In the genomic region with DNA sequence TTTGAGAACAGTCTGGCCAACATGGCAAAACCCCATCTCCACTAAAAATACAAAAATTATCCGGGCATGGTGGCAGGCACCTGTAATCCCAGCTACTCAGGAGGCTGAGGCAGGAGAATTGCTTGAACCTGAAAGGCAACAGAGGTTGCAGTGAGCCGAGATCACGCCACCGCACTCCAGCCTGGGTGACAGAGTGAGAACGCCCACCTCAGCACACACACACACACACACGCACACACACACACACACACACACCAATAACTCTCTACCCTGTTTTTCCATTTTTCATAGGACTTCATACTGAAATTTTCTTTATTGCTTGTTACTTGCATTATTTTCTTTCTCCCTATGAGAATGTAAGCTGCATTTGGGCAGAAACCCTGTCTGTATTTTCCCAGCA, we compare ENCODE assay signal across 10 cellular contexts. TPM values are rescaled to one million over a fixed set of nuclear protein-coding genes. Genes with fewer than 3 reads are reported as not detected.
DNase-seq lines count a peak whose midpoint lies in the region; ATAC-seq and TF ChIP-seq lines count a peak whose summit lies in the region.
"Not testable (repeated sequence)": the region's sequence is repeated elsewhere in the genome, so short reads cannot be mapped to it uniquely, and the experiment has no call there.
"Had no signal": no experiment of that assay in that cellular context is flagged by ENCODE, and none has a peak within 500 bp of the region (broad histone marks: within the 10 kb centered on the region; RNA-seq: fewer than 3 reads in every experiment).

No MANE protein-coding gene starts in this region.

- H3K4me3 Mint-ChIP-seq in endothelial cell (ENCODE audit: unreplicated experiment); mesothelial cell of epicardium; nephron; stimulated activated effector memory CD8-positive, alpha-beta T cell treated with anti-CD3 and anti-CD28 coated beads, Interleukin-12 subunit alpha, Interleukin-12 subunit beta, amount 100 ng/mL, for 72 hours; type B pancreatic cell: not testable (repeated sequence)

- POLR2A ChIA-PET in HEK293 (lab: Yijun Ruan, JAX) = not testable (repeated sequence)

- CTCF ChIA-PET in HEK293 (lab: Yijun Ruan, JAX) = interaction anchor here (0.6 to 2.4 kb wide), 6 partner anchors 11 to 205 kb away, joined by 3 to 8 read pairs (median 6); no protein-coding TSS in a partner anchor

- H3K27me3 Mint-ChIP-seq in endothelial cell (ENCODE audit: unreplicated experiment); mesothelial cell of epicardium (ENCODE audit: low read depth); nephron (ENCODE audit: low read depth); type B pancreatic cell: not testable (repeated sequence)

- H3K9me3 ChIP-seq in HEK293 (ENCODE audit: control insufficient read depth, insufficient read depth, low read depth, low read length) = not testable (repeated sequence)

- H3K27ac Mint-ChIP-seq in endothelial cell (ENCODE audit: unreplicated experiment) = peak overlapping the region; percentile 65
- peak overlapping the region; percentile 43 for H3K27ac Mint-ChIP-seq in mesothelial cell of epicardium
- H3K27ac Mint-ChIP-seq in nephron = peak overlapping the region; percentile 10 to 82 (median 27)
- peak overlapping the region; percentile 53 for H3K27ac Mint-ChIP-seq in stimulated activated effector memory CD8-positive, alpha-beta T cell treated with anti-CD3 and anti-CD28 coated beads, Interleukin-12 subunit alpha, Interleukin-12 subunit beta, amount 100 ng/mL, for 72 hours
- H3K27ac Mint-ChIP-seq in type B pancreatic cell = peak overlapping the region; percentile 65

- H3K4me1 Mint-ChIP-seq in endothelial cell (ENCODE audit: unreplicated experiment) = peaks cover 42% of the 10 kb centered on the region
- peaks cover 57% of the 10 kb centered on the region for H3K4me1 Mint-ChIP-seq in mesothelial cell of epicardium
- peaks cover 54% of the 10 kb centered on the region for H3K4me1 Mint-ChIP-seq in nephron
- not testable (repeated sequence) for H3K4me1 Mint-ChIP-seq in stimulated activated effector memory CD8-positive, alpha-beta T cell treated with anti-CD3 and anti-CD28 coated beads, Interleukin-12 subunit alpha, Interleukin-12 subunit beta, amount 100 ng/mL, for 72 hours
- H3K4me1 Mint-ChIP-seq in type B pancreatic cell (ENCODE audit: unreplicated experiment) = peaks cover 43% of the 10 kb centered on the region

- not testable (repeated sequence) for TF ChIP-seq CTCF in HEK293 (tag by site-specific recombination; IDR thresholded peaks at IDR 0.05); endothelial cell (IDR thresholded peaks at IDR 0.05; ENCODE audit: unreplicated experiment); mesothelial cell of epicardium (IDR thresholded peaks at IDR 0.05; ENCODE audit: unreplicated experiment); nephron (IDR thresholded peaks at IDR 0.05; ENCODE audit: unreplicated experiment in 3 of 3); type B pancreatic cell (conservative IDR thresholded peaks at IDR 0.05)

- H3K36me3 ChIP-seq in HEK293 (ENCODE audit: control insufficient read depth in 2 of 2, insufficient read depth in 1 of 2, low read length in 2 of 2) = not testable (repeated sequence)

- not testable (repeated sequence) for H3K4me3 ChIP-seq in HEK293 (ENCODE audit: low read depth, low read length)

- not testable (repeated sequence) for DNase-seq in endothelial cell (ENCODE audit: low spot score); mesothelial cell of epicardium (ENCODE audit: low spot score in 2 of 2, unreplicated experiment in 2 of 2); stimulated activated effector memory CD8-positive, alpha-beta T cell treated with anti-CD3 and anti-CD28 coated beads, Interleukin-12 subunit alpha, Interleukin-12 subunit beta, amount 100 ng/mL, for 72 hours (ENCODE audit: low spot score in 2 of 2); type B pancreatic cell (ENCODE audit: extremely low spot score, unreplicated experiment)

- H3K9me3 Mint-ChIP-seq in endothelial cell (ENCODE audit: unreplicated experiment); mesothelial cell of epicardium; nephron; stimulated activated effector memory CD8-positive, alpha-beta T cell treated with anti-CD3 and anti-CD28 coated beads, Interleukin-12 subunit alpha, Interleukin-12 subunit beta, amount 100 ng/mL, for 72 hours; type B pancreatic cell: not testable (repeated sequence)

- ATAC-seq in stimulated activated effector memory CD8-positive, alpha-beta T cell treated with anti-CD3 and anti-CD28 coated beads, Interleukin-12 subunit alpha, Interleukin-12 subunit beta, amount 100 ng/mL, for 72 hours = not testable (repeated sequence)

- not testable (repeated sequence) for H3K4me1 ChIP-seq in HEK293 (ENCODE audit: control insufficient read depth, insufficient read depth, low read length)

- H3K27ac ChIP-seq in HEK293 (ENCODE audit: extremely low read depth, low read depth, low read length) = not testable (repeated sequence)

- not testable (repeated sequence) for H3K36me3 Mint-ChIP-seq in endothelial cell (ENCODE audit: low read depth, unreplicated experiment); mesothelial cell of epicardium; nephron (ENCODE audit: low read depth); stimulated activated effector memory CD8-positive, alpha-beta T cell treated with anti-CD3 and anti-CD28 coated beads, Interleukin-12 subunit alpha, Interleukin-12 subunit beta, amount 100 ng/mL, for 72 hours; type B pancreatic cell

TF ChIP-seq in HEK293, 187 proteins besides CTCF, POLR2A, EP300 and RAD21:
- TF ChIP-seq, protein P1, sequence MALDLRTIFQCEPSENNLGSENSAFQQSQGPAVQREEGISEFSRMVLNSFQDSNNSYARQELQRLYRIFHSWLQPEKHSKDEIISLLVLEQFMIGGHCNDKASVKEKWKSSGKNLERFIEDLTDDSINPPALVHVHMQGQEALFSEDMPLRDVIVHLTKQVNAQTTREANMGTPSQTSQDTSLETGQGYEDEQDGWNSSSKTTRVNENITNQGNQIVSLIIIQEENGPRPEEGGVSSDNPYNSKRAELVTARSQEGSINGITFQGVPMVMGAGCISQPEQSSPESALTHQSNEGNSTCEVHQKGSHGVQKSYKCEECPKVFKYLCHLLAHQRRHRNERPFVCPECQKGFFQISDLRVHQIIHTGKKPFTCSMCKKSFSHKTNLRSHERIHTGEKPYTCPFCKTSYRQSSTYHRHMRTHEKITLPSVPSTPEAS (tag by site-specific recombination; IDR thresholded peaks at IDR 0.05) = peak; percentile 43; the same call in 1 of the 2 replicates
- peak; percentile 66 for TF ChIP-seq ZFHX2 (tag by site-specific recombination; conservative IDR thresholded peaks at IDR 0.05)
TF ChIP-seq in HEK293: peak in this region for 2; not testable (repeated sequence) for 185.

RNA-seq across cellular contexts. Expression of a gene that starts 39.6 kb away (rescaled TPM):
- total RNA-seq in endothelial cell (ENCODE audit: unreplicated experiment) (0.10 TPM), mesothelial cell of epicardium (0.14 to 0.31 TPM (median 0.18 TPM) in 3 replicates), type B pancreatic cell (ENCODE audit: low replicate concordance) (1.5 and 2.4 TPM in 2 replicates)

RNA-seq across cellular contexts. Expression of a gene that starts 55.0 kb away (rescaled TPM):
- total RNA-seq in endothelial cell (ENCODE audit: unreplicated experiment) (16.1 TPM), mesothelial cell of epicardium (38.6 to 40.3 TPM (median 39.5 TPM) in 3 replicates), type B pancreatic cell (ENCODE audit: low replicate concordance) (23.9 and 29.6 TPM in 2 replicates)

RNA-seq across cellular contexts. Expression of a gene that starts 57.1 kb away (rescaled TPM):
- total RNA-seq in endothelial cell (ENCODE audit: unreplicated experiment) (0.36 TPM), mesothelial cell of epicardium (0.20 to 0.65 TPM (median 0.22 TPM) in 3 replicates), type B pancreatic cell (ENCODE audit: low replicate concordance) (0.21 and 0.65 TPM in 2 replicates)
- total RNA-seq: A172; A673; CD4-positive, alpha-beta T cell; CD4-positive, CD25-positive, alpha-beta regulatory T cell had no signal
